Comparison of ENCODE assay signal across 8 cellular contexts in the genomic region with DNA sequence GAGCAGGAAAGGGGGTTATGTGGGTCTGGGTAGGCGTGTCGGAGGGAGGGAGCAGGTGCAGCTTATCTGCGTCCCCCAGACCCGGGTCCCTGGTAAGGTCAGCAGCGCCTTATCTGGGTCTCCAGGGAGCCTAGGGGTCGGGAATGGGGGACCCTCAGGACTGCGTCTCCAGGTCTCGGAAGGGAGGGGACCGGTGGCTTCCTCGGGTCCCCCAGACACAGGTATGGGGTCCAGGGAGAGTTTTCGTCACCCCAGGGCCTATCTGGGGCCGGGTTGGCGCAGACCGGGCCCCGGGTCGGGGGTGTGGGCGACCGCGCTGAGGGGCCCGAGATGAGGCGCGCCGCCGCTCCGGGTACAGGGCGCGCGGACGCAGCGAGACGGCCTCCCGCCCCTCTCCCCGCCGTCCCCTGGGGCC. TPM values are rescaled to one million over a fixed set of nuclear protein-coding genes. Genes with fewer than 3 reads are reported as not detected.
DNase-seq lines count a peak whose midpoint lies in the region; ATAC-seq lines count a peak whose summit lies in the region.

No MANE protein-coding gene starts in this region.

- peaks cover 68% of the 10 kb centered on the region for H3K4me1 Mint-ChIP-seq in activated T-helper 2 cell treated with anti-CD3 and anti-CD28 coated beads, Interferon-gamma antibody, Interleukin-2, Interleukin-4, amounts not matched to agents 10 μg/mL and 5 μg/mL and 100 μg/mL, durations not matched to agents 14 hours and 24 hours and 36 hours (ENCODE audit: low read depth)
- H3K4me1 Mint-ChIP-seq in immature natural killer cell, result peaks cover 49 to 85% of the 10 kb centered on the region in 2 donors
- H3K4me1 Mint-ChIP-seq in stimulated activated naive CD8-positive, alpha-beta T cell treated with anti-CD3 and anti-CD28 coated beads, Interleukin-15, Interleukin-2, amounts not matched to agents 100 ng/mL and 50 ng/mL, for 24 hours (ENCODE audit: low read depth), result peaks cover 87% of the 10 kb centered on the region

- H3K9me3 Mint-ChIP-seq in activated T-helper 2 cell treated with anti-CD3 and anti-CD28 coated beads, Interferon-gamma antibody, Interleukin-2, Interleukin-4, amounts not matched to agents 10 μg/mL and 5 μg/mL and 100 μg/mL, durations not matched to agents 14 hours and 24 hours and 36 hours, result no peaks in the 10 kb centered on the region
- no peaks in the 10 kb centered on the region for H3K9me3 Mint-ChIP-seq in immature natural killer cell
- H3K9me3 Mint-ChIP-seq in stimulated activated naive CD8-positive, alpha-beta T cell treated with anti-CD3 and anti-CD28 coated beads, Interleukin-15, Interleukin-2, amounts not matched to agents 100 ng/mL and 50 ng/mL, for 24 hours, result no peaks in the 10 kb centered on the region

- H3K4me3 Mint-ChIP-seq in activated T-helper 2 cell treated with anti-CD3 and anti-CD28 coated beads, Interferon-gamma antibody, Interleukin-2, Interleukin-4, amounts not matched to agents 10 μg/mL and 5 μg/mL and 100 μg/mL, durations not matched to agents 14 hours and 24 hours and 36 hours (ENCODE audit: low read depth), result peak overlapping the region; percentile 98
- H3K4me3 Mint-ChIP-seq in immature natural killer cell, result peak overlapping the region; percentile 84 to 97 (median 94)
- peak overlapping the region; percentile 100 for H3K4me3 Mint-ChIP-seq in stimulated activated naive CD8-positive, alpha-beta T cell treated with anti-CD3 and anti-CD28 coated beads, Interleukin-15, Interleukin-2, amounts not matched to agents 100 ng/mL and 50 ng/mL, for 24 hours

- H3K27me3 Mint-ChIP-seq in activated T-helper 2 cell treated with anti-CD3 and anti-CD28 coated beads, Interferon-gamma antibody, Interleukin-2, Interleukin-4, amounts not matched to agents 10 μg/mL and 5 μg/mL and 100 μg/mL, durations not matched to agents 14 hours and 24 hours and 36 hours (ENCODE audit: low read depth), result no peaks in the 10 kb centered on the region
- H3K27me3 Mint-ChIP-seq in immature natural killer cell (ENCODE audit: low read depth in 3 of 3), result peaks cover 0 to 5% (median 3%) of the 10 kb centered on the region in 3 donors
- no peaks in the 10 kb centered on the region for H3K27me3 Mint-ChIP-seq in stimulated activated naive CD8-positive, alpha-beta T cell treated with anti-CD3 and anti-CD28 coated beads, Interleukin-15, Interleukin-2, amounts not matched to agents 100 ng/mL and 50 ng/mL, for 24 hours

- ATAC-seq in HG03097 (IDR thresholded peaks at IDR 0.05; ENCODE audit: low FRiP score, unreplicated experiment), result peak; percentile 17

- H3K36me3 Mint-ChIP-seq in activated T-helper 2 cell treated with anti-CD3 and anti-CD28 coated beads, Interferon-gamma antibody, Interleukin-2, Interleukin-4, amounts not matched to agents 10 μg/mL and 5 μg/mL and 100 μg/mL, durations not matched to agents 14 hours and 24 hours and 36 hours (ENCODE audit: low read depth), result peaks cover 86% of the 10 kb centered on the region
- H3K36me3 Mint-ChIP-seq in immature natural killer cell, result peaks cover 4 to 7% (median 5%) of the 10 kb centered on the region in 3 donors
- peaks cover 86% of the 10 kb centered on the region for H3K36me3 Mint-ChIP-seq in stimulated activated naive CD8-positive, alpha-beta T cell treated with anti-CD3 and anti-CD28 coated beads, Interleukin-15, Interleukin-2, amounts not matched to agents 100 ng/mL and 50 ng/mL, for 24 hours (ENCODE audit: low read depth)

- intact Hi-C loops in activated T-helper 2 cell treated with anti-CD3 and anti-CD28 coated beads, Interferon-gamma antibody, Interleukin-2, Interleukin-4, amounts not matched to agents 10 μg/mL and 5 μg/mL and 100 μg/mL, durations not matched to agents 14 hours and 24 hours and 36 hours (cut with micrococcal nuclease), result loop anchor here (1.0 to 5.0 kb wide), 3 partner anchors 25 to 275 kb away; a partner anchor contains a TSS

- peak overlapping the region; percentile 91 for H3K27ac Mint-ChIP-seq in activated T-helper 2 cell treated with anti-CD3 and anti-CD28 coated beads, Interferon-gamma antibody, Interleukin-2, Interleukin-4, amounts not matched to agents 10 μg/mL and 5 μg/mL and 100 μg/mL, durations not matched to agents 14 hours and 24 hours and 36 hours
- peak overlapping the region; percentile 79 to 96 (median 86) for H3K27ac Mint-ChIP-seq in immature natural killer cell
- H3K27ac Mint-ChIP-seq in stimulated activated naive CD8-positive, alpha-beta T cell treated with anti-CD3 and anti-CD28 coated beads, Interleukin-15, Interleukin-2, amounts not matched to agents 100 ng/mL and 50 ng/mL, for 24 hours, result peak overlapping the region; percentile 97

- DNase-seq in activated CD4-positive, alpha-beta T cell treated with anti-CD3 and anti-CD28 coated beads for 48 hours, result peak; percentile 40
- no peak for DNase-seq in activated CD4-positive, alpha-beta T cell treated with anti-CD3 and anti-CD28 coated beads, Interleukin-2, amount 50 U/mL, for 1 hour
- no peak for DNase-seq in activated T-helper 2 cell treated with anti-CD3 and anti-CD28 coated beads, Interferon-gamma antibody, Interleukin-2, Interleukin-4, amounts not matched to agents 10 μg/mL and 5 μg/mL and 100 μg/mL, durations not matched to agents 14 hours and 24 hours and 36 hours (ENCODE audit: low spot score)
- DNase-seq in immature natural killer cell (peak in 1 of 3 donors; percentile 10), NCI-H2029 treated with DMSO at 0.1 percent for 48 hours (lab: John Stamatoyannopoulos, UW) (no peak)
- no peak for DNase-seq in activated CD4-positive, CD25-positive, alpha-beta regulatory T cell (lab: John Stamatoyannopoulos, UW)

RNA-seq across cellular contexts. Expression of a gene that starts 0.3 kb away (rescaled TPM):
- total RNA-seq in activated T-helper 2 cell treated with anti-CD3 and anti-CD28 coated beads, Interferon-gamma antibody, Interleukin-2, Interleukin-4, amounts not matched to agents 10 μg/mL and 5 μg/mL and 100 μg/mL, durations not matched to agents 14 hours and 24 hours and 36 hours, result 125 and 126 TPM in 2 replicates
- 1 to 10 TPM; 1.3 to 3.4 (median 1.6) TPM for polyA plus RNA-seq in immature natural killer cell

RNA-seq across cellular contexts. Expression of a gene that starts 0.5 kb away (rescaled TPM):
- 67.4 and 68.8 TPM in 2 replicates for total RNA-seq in activated T-helper 2 cell treated with anti-CD3 and anti-CD28 coated beads, Interferon-gamma antibody, Interleukin-2, Interleukin-4, amounts not matched to agents 10 μg/mL and 5 μg/mL and 100 μg/mL, durations not matched to agents 14 hours and 24 hours and 36 hours
- polyA plus RNA-seq in immature natural killer cell, result 10 to 100 TPM in 2 of 3 donors, 1 to 10 TPM in 1; 7.5 to 15.4 (median 10.6) TPM
